In genomic region chr10:130463104-130463875, GRCh38 we compare ENCODE assay signal across 18 cellular contexts.
"Had no signal": no experiment of that assay in that cellular context is flagged by ENCODE, and none has a peak within 500 bp of the region (broad histone marks: within the 10 kb centered on the region; RNA-seq: fewer than 3 reads in every experiment).

No MANE protein-coding gene starts in this region.

- H3K79me2 ChIP-seq: parathyroid adenoma had no signal

- H3K27ac ChIP-seq: colonic mucosa, gastrocnemius medialis, parathyroid adenoma, tibial nerve had no signal

- H3K4me3 ChIP-seq: colonic mucosa, gastrocnemius medialis, tibial nerve had no signal

- H3K9ac ChIP-seq: parathyroid adenoma had no signal

- H3K9me3 ChIP-seq: colonic mucosa, gastrocnemius medialis had no signal

- H3K4me3 Mint-ChIP-seq: activated naive CD8-positive, alpha-beta T cell treated with anti-CD3 and anti-CD28 coated beads, Interleukin-2, amount 50 U/mL, for 24 hours; activated T-cell treated with anti-CD3 and anti-CD28 coated beads, Interleukin-2, amount 50 U/mL, for 72 hours; neural crest cell had no signal

- H3K27me3 Mint-ChIP-seq: activated naive CD8-positive, alpha-beta T cell treated with anti-CD3 and anti-CD28 coated beads, Interleukin-2, amount 50 U/mL, for 24 hours had no signal

- DNase-seq: activated CD4-positive, alpha-beta T cell treated with anti-CD3 and anti-CD28 coated beads for 4 hours; activated naive CD4-positive, alpha-beta T cell treated with Interleukin-2 at 50 U/mL for 16 hours; activated naive CD8-positive, alpha-beta T cell treated with anti-CD3 and anti-CD28 coated beads, Interleukin-2, amount 50 U/mL, for 24 hours; activated T-cell treated with anti-CD3 and anti-CD28 coated beads, Interleukin-2, amount 50 U/mL, for 72 hours; caudate nucleus; colonic mucosa; effector CD8-positive, alpha-beta T cell; gastrocnemius medialis; left ventricle myocardium superior; mesendoderm; stimulated activated CD4-positive, alpha-beta T cell treated with anti-CD3 and anti-CD28 coated beads, Interleukin-15, amount 100 ng/mL, for 24 hours; stimulated activated CD4-positive, alpha-beta T cell treated with anti-CD3 and anti-CD28 coated beads, Interleukin-4, amount 100 ng/mL, for 4 hours; T1000 had no signal

- H3K4me1 Mint-ChIP-seq: activated naive CD8-positive, alpha-beta T cell treated with anti-CD3 and anti-CD28 coated beads, Interleukin-2, amount 50 U/mL, for 24 hours had no signal

- H3K4me1 ChIP-seq: colonic mucosa, gastrocnemius medialis, parathyroid adenoma, tibial nerve had no signal

- FAIRE-seq: astrocyte, keratinocyte had no signal

- H3K27ac Mint-ChIP-seq: activated naive CD8-positive, alpha-beta T cell treated with anti-CD3 and anti-CD28 coated beads, Interleukin-2, amount 50 U/mL, for 24 hours; activated T-cell treated with anti-CD3 and anti-CD28 coated beads, Interleukin-2, amount 50 U/mL, for 72 hours had no signal

- H3K36me3 ChIP-seq: colonic mucosa, gastrocnemius medialis, tibial nerve had no signal

- H3K27me3 ChIP-seq: colonic mucosa, gastrocnemius medialis, tibial nerve had no signal

- H2AFZ ChIP-seq: parathyroid adenoma had no signal
